Comparison of ENCODE assay signal across 1 cellular context in genomic region chr7:89602984-89603383, GRCh38.
TF ChIP-seq lines count a peak whose summit lies in the region.

No MANE protein-coding gene starts in this region.

TF ChIP-seq in K562, 482 proteins besides CTCF, POLR2A, EP300 and RAD21 (continued from another document):
- TF ChIP-seq RERE (CRISPR knock-in tag; IDR thresholded peaks at IDR 0.05; ENCODE audit: borderline replicate concordance): no peak
- peak; percentile 92 for TF ChIP-seq ZNF316 (IDR thresholded peaks at IDR 0.05)
- no peak for TF ChIP-seq OTX1 (CRISPR knock-in tag; IDR thresholded peaks at IDR 0.05)
- TF ChIP-seq E2F5 (CRISPR knock-in tag; IDR thresholded peaks at IDR 0.05): no peak
- TF ChIP-seq MAFG (tag; conservative IDR thresholded peaks at IDR 0.05): peak; percentile 92
- no peak for TF ChIP-seq RNF2 (IDR thresholded peaks at IDR 0.05)
